12 cellular contexts compared by ENCODE assay signal in genomic region chr16:81524382-81524781, GRCh38.
DNase-seq lines count a peak whose midpoint lies in the region; ATAC-seq lines count a peak whose summit lies in the region.
"Had no signal": no experiment of that assay in that cellular context is flagged by ENCODE, and none has a peak within 500 bp of the region (broad histone marks: within the 10 kb centered on the region; RNA-seq: fewer than 3 reads in every experiment).

No MANE protein-coding gene starts in this region.

- intact Hi-C loops in cardiac septum (cut with DNase I) = no loop called here

- DNase-seq in activated T-cell treated with anti-CD3 and anti-CD28 coated beads for 48 hours (ENCODE audit: low read depth) (peak; percentile 12), activated T-cell treated with anti-CD3 and anti-CD28 coated beads for 4 hours (no peak), glomerular visceral epithelial cell (ENCODE audit: extremely low spot score) (peak; percentile 28), cardiac septum (ENCODE audit: low spot score) (no peak)
- DNase-seq in activated CD8-positive, alpha-beta memory T cell treated with anti-CD3 and anti-CD28 coated beads, Interleukin-2, amount 50 U/mL, for 4 hours = peak; percentile 62
- peak; percentile 18 to 53 for DNase-seq in stimulated activated CD8-positive, alpha-beta memory T cell treated with anti-CD3 and anti-CD28 coated beads, Interleukin-7, amount 100 ng/mL, for 1 hour (ENCODE audit: low read depth in 2 of 2)
- DNase-seq: activated CD4-positive, CD25-positive, alpha-beta regulatory T cell treated with anti-CD3 and anti-CD28 coated beads, Interleukin-2, amount 50 U/mL, for 72 hours; NCI-H1048; NCI-H446 treated with DMSO at 0.1 percent for 48 hours; SJCRH30 had no signal

- ATAC-seq in activated CD4-positive, CD25-positive, alpha-beta regulatory T cell treated with anti-CD3 and anti-CD28 coated beads, Interleukin-2, amount 50 U/mL, for 24 hours = no peak
- no peak for ATAC-seq in GM21723 (IDR thresholded peaks at IDR 0.05; ENCODE audit: unreplicated experiment)

Comparison
In these comparisons a context has a peak if more than half of its experiments do, and no peak if none do; other contexts are left out.
1. DNase-seq: peak in activated T-cell treated with anti-CD3 and anti-CD28 coated beads for 48 hours (single experiment), activated CD8-positive, alpha-beta memory T cell treated with anti-CD3 and anti-CD28 coated beads, Interleukin-2, amount 50 U/mL, for 4 hours (single experiment), glomerular visceral epithelial cell (single experiment) and stimulated activated CD8-positive, alpha-beta memory T cell treated with anti-CD3 and anti-CD28 coated beads, Interleukin-7, amount 100 ng/mL, for 1 hour (2 of 2); none in activated T-cell treated with anti-CD3 and anti-CD28 coated beads for 4 hours (single experiment) and cardiac septum (single experiment).